8 cellular contexts compared by ENCODE assay signal in genomic region chr14:35331605-35332516, GRCh38. TPM values are rescaled to one million over a fixed set of nuclear protein-coding genes. Genes with fewer than 3 reads are reported as not detected.
DNase-seq lines count a peak whose midpoint lies in the region; ATAC-seq and TF ChIP-seq lines count a peak whose summit lies in the region.

No MANE protein-coding gene starts in this region.

- no peak overlapping the region for H3K4me3 ChIP-seq in vagina

- no peaks in the 10 kb centered on the region for H3K36me3 ChIP-seq in vagina

- DNase-seq in iris pigment epithelial cell (ENCODE audit: low read depth) (peak; percentile 65), vagina (ENCODE audit: extremely low spot score in 2 of 2) (no peak), NCI-H1092 treated with DMSO at 0.1 percent for 48 hours (lab: John Stamatoyannopoulos, UW) (no peak), GM03348 (ENCODE audit: low spot score) (no peak), OCI-M2 (lab: John Stamatoyannopoulos, UW; ENCODE audit: unreplicated experiment) (no peak)

- intact Hi-C loops in vagina (cut with DNase I): no loop called here

- no peaks in the 10 kb centered on the region for H3K27me3 ChIP-seq in vagina

- TF ChIP-seq CTCF in VCaP (conservative IDR thresholded peaks at IDR 0.05) (no peak), vagina (IDR thresholded peaks at IDR 0.05) (no peak)

- H3K9me3 ChIP-seq in vagina: no peaks in the 10 kb centered on the region

- H3K4me1 ChIP-seq in vagina: peaks cover 44% of the 10 kb centered on the region

- no peak for TF ChIP-seq POLR2A in vagina (IDR thresholded peaks at IDR 0.05)

- H3K27ac ChIP-seq in VCaP: peak overlapping the region; percentile 77
- peak overlapping the region; percentile 91 for H3K27ac ChIP-seq in vagina

- ATAC-seq in GM18861 (IDR thresholded peaks at IDR 0.05; ENCODE audit: unreplicated experiment): peak; percentile 46
- ATAC-seq in HG02870 (IDR thresholded peaks at IDR 0.05; ENCODE audit: unreplicated experiment): peak; percentile 50

RNA-seq across cellular contexts. Expression of gene PSMA6, which starts 39.7 kb away (rescaled TPM):
- 76.9 TPM for total RNA-seq in vagina
